ENCODE assay signal across 23 cellular contexts in the genomic region with DNA sequence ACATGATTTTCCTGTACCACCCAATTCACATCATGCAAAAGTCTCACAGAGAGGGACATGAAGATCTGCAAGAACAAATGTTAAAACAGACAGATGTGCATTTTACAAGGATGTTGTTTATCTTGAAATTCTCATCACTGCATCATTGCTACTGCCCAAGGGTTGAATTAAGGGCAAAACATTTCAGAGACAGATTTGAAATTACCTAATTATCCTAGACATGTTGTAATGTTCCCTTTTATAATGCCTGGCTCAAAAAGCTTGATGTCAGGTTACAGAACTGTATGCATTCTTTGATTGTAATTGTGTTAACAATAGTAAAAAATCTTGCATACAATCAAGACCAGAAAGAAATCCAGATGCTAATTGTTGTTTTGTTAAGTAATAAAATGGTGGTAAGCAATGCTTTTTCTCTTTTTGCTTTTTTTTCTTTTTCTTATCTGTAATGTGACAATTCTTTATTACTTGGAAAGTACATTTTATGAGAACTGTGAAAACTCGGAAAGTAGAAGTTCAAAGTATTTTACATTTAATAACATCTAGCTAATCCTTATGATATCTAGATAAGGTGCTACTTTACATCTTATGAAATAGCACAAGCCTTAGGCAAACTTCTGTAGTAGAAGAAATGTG.
"Had no signal": no experiment of that assay in that cellular context is flagged by ENCODE, and none has a peak within 500 bp of the region (broad histone marks: within the 10 kb centered on the region; RNA-seq: fewer than 3 reads in every experiment).

No MANE protein-coding gene starts in this region.

- H3K27ac Mint-ChIP-seq: activated CD4-positive, alpha-beta T cell treated with anti-CD3 and anti-CD28 coated beads, Interleukin-2, amount 10 ng/mL, durations not matched to agents 24 days and 14 days; activated CD8-positive, alpha-beta T cell treated with anti-CD3 and anti-CD28 coated beads for 36 hours; activated naive CD8-positive, alpha-beta T cell treated with anti-CD3 and anti-CD28 coated beads, Interleukin-2, amount 10 ng/mL, durations not matched to agents 7 days and 5 days; activated T-helper 17 cell treated with anti-CD3 and anti-CD28 coated beads, Interleukin-2, amount 50 U/mL, for 72 hours; natural killer cell; T-helper 2 cell treated with Interferon-gamma antibody and Interleukin-4, amounts not matched to agents 5 μg/mL and 100 μg/mL, for 36 hours had no signal

- H2AFZ ChIP-seq: hepatocyte had no signal

- H3K4me2 ChIP-seq: hepatocyte had no signal

- H3K4me3 ChIP-seq: hepatocyte, tibial artery had no signal

- H3K9me3 Mint-ChIP-seq: activated CD4-positive, alpha-beta T cell treated with anti-CD3 and anti-CD28 coated beads, Interleukin-2, amount 10 ng/mL, durations not matched to agents 24 days and 14 days; activated CD8-positive, alpha-beta T cell treated with anti-CD3 and anti-CD28 coated beads for 36 hours; activated naive CD8-positive, alpha-beta T cell treated with anti-CD3 and anti-CD28 coated beads, Interleukin-2, amount 10 ng/mL, durations not matched to agents 7 days and 5 days; activated T-helper 17 cell treated with anti-CD3 and anti-CD28 coated beads, Interleukin-2, amount 50 U/mL, for 72 hours; natural killer cell; T-helper 2 cell treated with Interferon-gamma antibody and Interleukin-4, amounts not matched to agents 5 μg/mL and 100 μg/mL, for 36 hours had no signal

- H3K4me3 Mint-ChIP-seq: activated CD4-positive, alpha-beta T cell treated with anti-CD3 and anti-CD28 coated beads, Interleukin-2, amount 10 ng/mL, durations not matched to agents 24 days and 14 days; activated CD8-positive, alpha-beta T cell treated with anti-CD3 and anti-CD28 coated beads for 36 hours; activated naive CD8-positive, alpha-beta T cell treated with anti-CD3 and anti-CD28 coated beads, Interleukin-2, amount 10 ng/mL, durations not matched to agents 7 days and 5 days; activated T-helper 17 cell treated with anti-CD3 and anti-CD28 coated beads, Interleukin-2, amount 50 U/mL, for 72 hours; natural killer cell; T-helper 2 cell treated with Interferon-gamma antibody and Interleukin-4, amounts not matched to agents 5 μg/mL and 100 μg/mL, for 36 hours had no signal

- DNase-seq: activated CD4-positive, alpha-beta T cell treated with anti-CD3 and anti-CD28 coated beads, Interleukin-2, amount 10 ng/mL, durations not matched to agents 24 days and 14 days; activated CD8-positive, alpha-beta T cell treated with anti-CD3 and anti-CD28 coated beads for 36 hours; activated naive CD4-positive, alpha-beta T cell; activated naive CD8-positive, alpha-beta T cell treated with anti-CD3 and anti-CD28 coated beads, Interleukin-2, amount 10 ng/mL, durations not matched to agents 7 days and 5 days; activated T-cell treated with anti-CD3 and anti-CD28 coated beads, Interleukin-2, amount 50 U/mL, for 1 hour; anterior cingulate cortex; cortex of kidney; erythroblast; left cardiac atrium; natural killer cell; retina; stimulated activated CD4-positive, alpha-beta T cell treated with anti-CD3 and anti-CD28 coated beads, Interleukin-12 subunit alpha, Interleukin-12 subunit beta, amount 100 ng/mL, for 4 hours; stimulated activated CD4-positive, alpha-beta T cell treated with anti-CD3 and anti-CD28 coated beads, Interleukin-1b, Interleukin-23, amount 100 ng/mL, for 48 hours; stimulated activated naive CD4-positive, alpha-beta T cell treated with Interleukin-2 at 50 U/mL for 16 hours; substantia nigra; tibial artery had no signal

- H3K27me3 ChIP-seq: hepatocyte, tibial artery had no signal

- H3K27me3 Mint-ChIP-seq: activated CD4-positive, alpha-beta T cell treated with anti-CD3 and anti-CD28 coated beads, Interleukin-2, amount 10 ng/mL, durations not matched to agents 24 days and 14 days; activated CD8-positive, alpha-beta T cell treated with anti-CD3 and anti-CD28 coated beads for 36 hours; activated naive CD8-positive, alpha-beta T cell treated with anti-CD3 and anti-CD28 coated beads, Interleukin-2, amount 10 ng/mL, durations not matched to agents 7 days and 5 days; activated T-helper 17 cell treated with anti-CD3 and anti-CD28 coated beads, Interleukin-2, amount 50 U/mL, for 72 hours had no signal

- H3K36me3 ChIP-seq: tibial artery had no signal

- H3K9me3 ChIP-seq: tibial artery had no signal

- FAIRE-seq: endometrium, islet of Langerhans, TTC549, urothelium cell line had no signal

- H3K36me3 Mint-ChIP-seq: natural killer cell had no signal

- H3K27ac ChIP-seq: hepatocyte, tibial artery had no signal

- ATAC-seq: activated CD8-positive, alpha-beta T cell treated with anti-CD3 and anti-CD28 coated beads for 36 hours; activated T-helper 17 cell treated with anti-CD3 and anti-CD28 coated beads, Interleukin-2, amount 50 U/mL, for 72 hours; left cardiac atrium; natural killer cell had no signal
